In the genomic region with DNA sequence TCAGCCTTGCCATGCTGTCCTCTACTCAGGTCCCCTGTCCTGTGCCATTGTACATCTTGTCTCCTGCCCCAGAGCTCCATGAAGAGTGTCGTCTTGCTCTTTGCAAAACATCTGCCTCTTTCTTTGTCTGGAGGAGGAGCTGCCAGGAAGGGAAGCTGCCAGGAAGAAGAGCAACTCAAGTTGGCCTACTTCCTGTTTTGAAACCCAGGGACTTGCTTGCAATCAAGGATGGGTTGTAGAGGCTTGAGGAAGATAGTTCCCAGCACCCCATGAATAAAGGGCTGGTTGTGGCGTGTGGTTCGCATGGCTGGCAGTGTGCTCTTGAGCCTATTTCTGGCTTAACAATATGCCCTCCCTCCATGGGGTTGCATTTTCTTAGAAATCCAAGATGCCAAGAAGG, we compare ENCODE assay signal across 20 cellular contexts. TPM values are rescaled to one million over a fixed set of nuclear protein-coding genes. Genes with fewer than 3 reads are reported as not detected.
DNase-seq lines count a peak whose midpoint lies in the region; ATAC-seq and TF ChIP-seq lines count a peak whose summit lies in the region.
"Had no signal": no experiment of that assay in that cellular context is flagged by ENCODE, and none has a peak within 500 bp of the region (broad histone marks: within the 10 kb centered on the region; RNA-seq: fewer than 3 reads in every experiment).

No MANE protein-coding gene starts in this region.

- peak overlapping the region; percentile 66 to 94 (median 89) for H3K27ac Mint-ChIP-seq in CD14-positive monocyte
- H3K27ac Mint-ChIP-seq: activated CD4-positive, alpha-beta T cell treated with anti-CD3 and anti-CD28 coated beads, Interleukin-2, amount 10 ng/mL, durations not matched to agents 7 days and 5 days; CD8-positive, alpha-beta memory T cell; GM23338 had no signal

- no peak overlapping the region for H3K4me3 ChIP-seq in NB4 (ENCODE audit: low read depth, low read length)
- H3K4me3 ChIP-seq: esophagus squamous epithelium, GM23338 had no signal

- H3K4me1 Mint-ChIP-seq in CD14-positive monocyte, result peaks cover 64% of the 10 kb centered on the region
- H3K4me1 Mint-ChIP-seq: activated CD4-positive, alpha-beta T cell treated with anti-CD3 and anti-CD28 coated beads, Interleukin-2, amount 10 ng/mL, durations not matched to agents 7 days and 5 days; CD8-positive, alpha-beta memory T cell had no signal

- DNase-seq in CD14-positive monocyte (ENCODE audit: low spot score), result no peak
- peak; percentile 62 for DNase-seq in NB4 (ENCODE audit: low read depth)
- peak; percentile 76 for DNase-seq in cardiac septum (ENCODE audit: low spot score)
- DNase-seq in pons (ENCODE audit: low spot score), result peak; percentile 46
- no peak for DNase-seq in NCI-H1930 (lab: John Stamatoyannopoulos, UW)
- DNase-seq in mesenteric fat pad (ENCODE audit: low spot score), result no peak
- DNase-seq: activated CD4-positive, alpha-beta T cell treated with anti-CD3 and anti-CD28 coated beads, Interleukin-2, amount 10 ng/mL, durations not matched to agents 7 days and 5 days; CD8-positive, alpha-beta memory T cell; DMS79; esophagus squamous epithelium; IMR-90; NCI-H1048; NCI-H2029 treated with DMSO at 0.1 percent for 48 hours; NCI-H446 treated with DMSO at 0.1 percent for 48 hours; NK-92 treated with Interleukin-12 subunit alpha and Interleukin-12 subunit beta, amount 100 ng/mL, for 24 hours; stimulated activated CD4-positive, alpha-beta T cell treated with anti-CD3 and anti-CD28 coated beads, Interleukin-12 subunit alpha, Interleukin-12 subunit beta, amount 100 ng/mL, for 4 hours; T-helper 1 cell had no signal

- H3K27me3 Mint-ChIP-seq in CD14-positive monocyte (ENCODE audit: low read depth in 3 of 3), result peaks cover 0 to 2% (median 0%) of the 10 kb centered on the region in 3 donors
- H3K27me3 Mint-ChIP-seq: activated CD4-positive, alpha-beta T cell treated with anti-CD3 and anti-CD28 coated beads, Interleukin-2, amount 10 ng/mL, durations not matched to agents 7 days and 5 days; brain had no signal

- peak overlapping the region in 1 of 2 donors; percentile 50 for H3K4me3 Mint-ChIP-seq in CD14-positive monocyte
- H3K4me3 Mint-ChIP-seq: activated CD4-positive, alpha-beta T cell treated with anti-CD3 and anti-CD28 coated beads, Interleukin-2, amount 10 ng/mL, durations not matched to agents 7 days and 5 days; brain; CD8-positive, alpha-beta memory T cell; GM23338 had no signal

- no peaks in the 10 kb centered on the region for H3K36me3 Mint-ChIP-seq in CD14-positive monocyte
- H3K36me3 Mint-ChIP-seq: brain; CD8-positive, alpha-beta memory T cell had no signal

- no peak for TF ChIP-seq POLR2A in NB4 (IDR thresholded peaks at IDR 0.05; ENCODE audit: extremely low read depth, insufficient read length)

- no peak for ATAC-seq in HG03442 (IDR thresholded peaks at IDR 0.05; ENCODE audit: unreplicated experiment)
- ATAC-seq: GM23338 had no signal

- intact Hi-C loops in CD14-positive monocyte (cut with micrococcal nuclease), result no loop called here
- intact Hi-C loops in cardiac septum (cut with DNase I), result no loop called here

- peaks cover 0 to 2% (median 0%) of the 10 kb centered on the region in 7 donors for H3K9me3 Mint-ChIP-seq in CD14-positive monocyte
- H3K9me3 Mint-ChIP-seq: activated CD4-positive, alpha-beta T cell treated with anti-CD3 and anti-CD28 coated beads, Interleukin-2, amount 10 ng/mL, durations not matched to agents 7 days and 5 days; CD8-positive, alpha-beta memory T cell had no signal

- no peak for TF ChIP-seq CTCF in CD14-positive monocyte (IDR thresholded peaks at IDR 0.05)
- TF ChIP-seq CTCF in NB4 (IDR thresholded peaks at IDR 0.05; ENCODE audit: low read depth, low read length), result no peak

RNA-seq across cellular contexts. Expression of a gene that starts 53.0 kb away (rescaled TPM):
- polyA plus RNA-seq in CD14-positive monocyte, result 10 to 100 TPM; 10.7 to 13.9 TPM
- 187 TPM for total RNA-seq in cardiac septum
- total RNA-seq in mesenteric fat pad, result 60.2 TPM

Comparison
In these comparisons a context has a peak if more than half of its experiments do, and no peak if none do; other contexts are left out.
1. DNase-seq: peak in NB4 (single experiment), cardiac septum (single experiment) and pons (single experiment); none in CD14-positive monocyte (single experiment), NCI-H1930 (0 of 2) and mesenteric fat pad (single experiment).